ENCODE assay signal across 15 cellular contexts in genomic region chr6:53959717-53960116, GRCh38.
"Had no signal": no experiment of that assay in that cellular context is flagged by ENCODE, and none has a peak within 500 bp of the region (broad histone marks: within the 10 kb centered on the region; RNA-seq: fewer than 3 reads in every experiment).

No MANE protein-coding gene starts in this region.

- H3K4me3 ChIP-seq: body of pancreas, coronary artery, mucosa of descending colon, tibial artery, vagina had no signal

- DNase-seq: activated CD4-positive, alpha-beta T cell treated with anti-CD3 and anti-CD28 coated beads for 48 hours; activated CD8-positive, alpha-beta memory T cell treated with anti-CD3 and anti-CD28 coated beads, Interleukin-2, amount 50 U/mL, for 48 hours; activated CD8-positive, alpha-beta T cell treated with anti-CD3 and anti-CD28 coated beads, Interleukin-2, amount 10 ng/mL, durations not matched to agents 7 days and 5 days; activated naive CD4-positive, alpha-beta T cell treated with Interleukin-2 at 50 U/mL for 16 hours; body of pancreas; central memory CD4-positive, alpha-beta T cell; effector memory CD4-positive, alpha-beta T cell; hypothalamus; mucosa of descending colon; naive thymus-derived CD8-positive, alpha-beta T cell; small intestine; tibial artery had no signal

- ATAC-seq: activated CD8-positive, alpha-beta T cell treated with anti-CD3 and anti-CD28 coated beads, Interleukin-2, amount 10 ng/mL, durations not matched to agents 7 days and 5 days; body of pancreas; mucosa of descending colon; naive thymus-derived CD8-positive, alpha-beta T cell; WTC11 had no signal
